ENCODE assay signal across 3 cellular contexts in the genomic region with DNA sequence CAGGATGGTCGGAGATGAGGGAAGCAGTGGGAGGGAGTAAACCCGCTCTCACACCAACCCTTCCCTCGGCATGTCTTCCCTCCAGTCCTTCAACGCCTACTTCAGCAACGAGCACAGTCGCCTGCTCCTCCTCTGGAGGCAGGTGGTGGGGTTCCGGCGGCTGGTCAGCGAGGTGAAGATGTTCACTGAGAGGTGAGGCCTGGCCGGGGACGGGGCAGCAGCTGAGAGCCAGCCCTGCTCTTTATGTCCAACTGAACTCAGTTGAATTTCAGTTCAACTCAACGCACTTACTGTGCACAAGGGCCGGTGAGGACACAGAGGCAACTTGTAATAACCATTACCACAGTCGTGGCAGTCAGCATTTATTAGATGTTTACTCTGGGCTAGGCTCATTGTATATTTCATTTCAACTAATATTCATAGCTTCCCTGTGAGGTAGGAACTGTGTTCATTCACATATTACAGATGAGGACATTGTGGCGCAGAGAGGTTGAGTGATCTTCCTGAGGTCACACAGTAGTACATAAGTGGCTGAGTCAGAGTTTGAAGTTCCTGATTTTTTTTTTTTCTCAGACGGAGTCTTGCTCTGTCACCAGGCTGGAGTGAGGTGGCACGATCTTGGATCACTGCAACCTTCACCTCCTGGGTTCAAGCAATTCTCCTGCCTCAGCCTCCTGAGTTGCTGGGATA. TPM values are rescaled to one million over a fixed set of nuclear protein-coding genes. Genes with fewer than 3 reads are reported as not detected.
"Had no signal": no experiment of that assay in that cellular context is flagged by ENCODE, and none has a peak within 500 bp of the region (broad histone marks: within the 10 kb centered on the region; RNA-seq: fewer than 3 reads in every experiment).

No MANE protein-coding gene starts in this region.

RNA-seq across cellular contexts. Expression of a gene that starts 49.1 kb away (rescaled TPM):
- total RNA-seq: activated CD4-positive, alpha-beta T cell treated with anti-CD3 and anti-CD28 coated beads, Interleukin-2, amount 10 ng/mL, durations not matched to agents 7 days and 5 days; activated naive CD8-positive, alpha-beta T cell treated with anti-CD3 and anti-CD28 coated beads, Interleukin-2, amount 10 ng/mL, durations not matched to agents 7 days and 5 days; T-helper 2 cell treated with Interferon-gamma antibody and Interleukin-4, amounts not matched to agents 100 ng/mL and 5 ng/mL, for 36 hours had no signal
